Comparison of ENCODE assay signal across 33 cellular contexts in the genomic region with DNA sequence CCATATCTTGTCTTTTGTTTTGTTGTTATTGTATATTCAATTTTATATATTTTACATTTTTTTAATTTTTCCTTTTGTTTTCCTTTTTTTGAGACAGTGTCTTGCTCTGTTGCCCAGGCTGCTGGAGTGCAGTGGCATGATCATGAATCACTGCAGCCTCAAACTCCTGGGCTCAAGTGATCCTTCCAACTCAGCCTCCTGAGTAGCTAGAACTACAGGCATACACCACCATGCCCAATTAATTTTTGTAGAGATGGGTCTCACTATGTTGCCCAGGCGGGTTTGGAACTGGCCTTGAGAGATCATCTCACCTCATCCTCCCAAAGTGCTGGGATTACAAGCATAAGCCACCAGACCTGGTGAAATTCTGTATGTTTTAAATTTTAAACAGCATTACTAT. TPM values are rescaled to one million over a fixed set of nuclear protein-coding genes. Genes with fewer than 3 reads are reported as not detected.
DNase-seq lines count a peak whose midpoint lies in the region; ATAC-seq and TF ChIP-seq lines count a peak whose summit lies in the region.
"Had no signal": no experiment of that assay in that cellular context is flagged by ENCODE, and none has a peak within 500 bp of the region (broad histone marks: within the 10 kb centered on the region; RNA-seq: fewer than 3 reads in every experiment).

No MANE protein-coding gene starts in this region.

- H4K12ac ChIP-seq in trophoblast cell (ENCODE audit: low read depth, low read length): no peak overlapping the region

- H2BK12ac ChIP-seq in trophoblast cell (ENCODE audit: low read length): no peak overlapping the region

- no peaks in the 10 kb centered on the region for H3K27me3 ChIP-seq in trophoblast cell (ENCODE audit: insufficient read depth, low read length)
- H3K27me3 ChIP-seq: BE2C; BLaER1; BLaER1 treated with 17β-estradiol and CSF1 and Interleukin-3, amounts not matched to agents 10 nM and 100 nM had no signal

- no peak overlapping the region for H3K4me2 ChIP-seq in trophoblast cell (ENCODE audit: low read length)
- H3K4me2 ChIP-seq: A549; BLaER1; BLaER1 treated with 17β-estradiol and CSF1 and Interleukin-3, amounts not matched to agents 10 nM and 100 nM had no signal

- no peak overlapping the region for H3K14ac ChIP-seq in trophoblast cell (ENCODE audit: low read length)

- no CpG with 5 or more reads among the region's 1 CpG for WGBS in trophoblast cell (ENCODE audit: extremely low coverage, insufficient coverage, insufficient read length)

- H3K9me3 Mint-ChIP-seq in WTC11: peaks cover 7% of the 10 kb centered on the region
- H3K9me3 Mint-ChIP-seq: CD14-positive monocyte; CD4-positive, alpha-beta memory T cell; CD4-positive, alpha-beta T cell; CD8-positive, alpha-beta T cell had no signal

- H3K27ac ChIP-seq in HEK293 (ENCODE audit: extremely low read depth, low read depth, low read length) (no peak overlapping the region), trophoblast cell (ENCODE audit: low read depth, low read length) (no peak overlapping the region)
- H3K27ac ChIP-seq: 22Rv1; A549; BLaER1; BLaER1 treated with 17β-estradiol and CSF1 and Interleukin-3, amounts not matched to agents 10 nM and 100 nM; C4-2B had no signal

- H2BK120ac ChIP-seq in trophoblast cell (ENCODE audit: insufficient read depth, low read length, poor library complexity): no peak overlapping the region

- no peaks in the 10 kb centered on the region for H3K79me2 ChIP-seq in trophoblast cell (ENCODE audit: control insufficient read depth, insufficient read depth, low read length, poor library complexity)

- no peak overlapping the region for H2AK5ac ChIP-seq in trophoblast cell (ENCODE audit: low read length)

- H3K4me1 ChIP-seq in HEK293 (ENCODE audit: control insufficient read depth, insufficient read depth, low read length): no peaks in the 10 kb centered on the region
- peaks cover 0 to 3% of the 10 kb centered on the region in 2 experiments for H3K4me1 ChIP-seq in trophoblast cell (ENCODE audit: control insufficient read depth in 1 of 2, insufficient read depth in 2 of 2, low read length in 2 of 2)
- H3K4me1 ChIP-seq: A549; BE2C; BLaER1; BLaER1 treated with 17β-estradiol and CSF1 and Interleukin-3, amounts not matched to agents 10 nM and 100 nM; Caco-2 had no signal

- CTCF ChIA-PET in HEK293 (lab: Yijun Ruan, JAX): interaction anchor here (0.7 to 1.1 kb wide), 2 partner anchors 139 to 665 kb away, joined by 3 to 4 read pairs; no protein-coding TSS in a partner anchor
- CTCF ChIA-PET in WTC11 (lab: Charles Lee): no interaction called here

- no peak overlapping the region for H4K91ac ChIP-seq in trophoblast cell (ENCODE audit: low read depth, low read length)

- H3K4ac ChIP-seq in trophoblast cell (ENCODE audit: low read depth, low read length): no peak overlapping the region

- no peak overlapping the region for H2BK5ac ChIP-seq in trophoblast cell (ENCODE audit: low read depth, low read length, poor library complexity)

- POLR2A ChIA-PET in HEK293 (lab: Yijun Ruan, JAX) (no interaction called here), WTC11 (lab: Charles Lee) (no interaction called here)

- H3K4me1 Mint-ChIP-seq in WTC11: no peaks in the 10 kb centered on the region
- H3K4me1 Mint-ChIP-seq: B cell; CD14-positive monocyte; CD4-positive, alpha-beta memory T cell; CD4-positive, CD25-positive, alpha-beta regulatory T cell; CD8-positive, alpha-beta memory T cell had no signal

- no peak overlapping the region for H3K9ac ChIP-seq in trophoblast cell (ENCODE audit: low read length)
- H3K9ac ChIP-seq: BLaER1; BLaER1 treated with 17β-estradiol and CSF1 and Interleukin-3, amounts not matched to agents 10 nM and 100 nM had no signal

- no peak overlapping the region for H3K4me3 ChIP-seq in HEK293 (ENCODE audit: low read depth, low read length)
- no peak overlapping the region for H3K4me3 ChIP-seq in trophoblast cell (ENCODE audit: low read depth, low read length)
- H3K4me3 ChIP-seq: A549; BLaER1; BLaER1 treated with 17β-estradiol and CSF1 and Interleukin-3, amounts not matched to agents 10 nM and 100 nM had no signal

- no peak for TF ChIP-seq CTCF in HEK293 (tag by site-specific recombination; IDR thresholded peaks at IDR 0.05)
- TF ChIP-seq CTCF in WTC11 (IDR thresholded peaks at IDR 0.05): no peak

- no peak overlapping the region for H2AFZ ChIP-seq in trophoblast cell (ENCODE audit: insufficient read depth, low read length, poor library complexity)

- no peak overlapping the region for H3K27ac Mint-ChIP-seq in WTC11
- H3K27ac Mint-ChIP-seq: B cell; CD4-positive, alpha-beta memory T cell; CD4-positive, alpha-beta T cell; CD4-positive, CD25-positive, alpha-beta regulatory T cell; CD8-positive, alpha-beta T cell had no signal

- no peak overlapping the region for H3K18ac ChIP-seq in trophoblast cell (ENCODE audit: low read length)

- H3K27me3 Mint-ChIP-seq in WTC11 (ENCODE audit: low read depth): no peaks in the 10 kb centered on the region
- H3K27me3 Mint-ChIP-seq: B cell had no signal

- DNase-seq in WTC11 (ENCODE audit: low spot score) (no peak), trophoblast cell (peak; percentile 47 to 61), left lobe of liver (ENCODE audit: low spot score) (no peak)
- DNase-seq: 8988T; ACHN; AML-193; BE2C; C1 segment of cervical spinal cord; Caco-2; Calu3; CD4-positive, alpha-beta memory T cell; CD4-positive, alpha-beta T cell; CD4-positive, CD25-positive, alpha-beta regulatory T cell; CD8-positive, alpha-beta memory T cell; CD8-positive, alpha-beta T cell; COR-L47; DMS 273 treated with DMSO at 0.1 percent for 48 hours; DMS153; DMS53; DMS79; DMS79 treated with DMSO at 0.1 percent for 48 hours; DND-41; EL had no signal

- no peak overlapping the region for H4K8ac ChIP-seq in trophoblast cell (ENCODE audit: low read depth, low read length)

- H3K36me3 ChIP-seq in HEK293 (ENCODE audit: control insufficient read depth in 2 of 2, insufficient read depth in 1 of 2, low read length in 2 of 2) (no peaks in the 10 kb centered on the region), trophoblast cell (ENCODE audit: control insufficient read depth in 1 of 2, insufficient read depth in 2 of 2, low read length in 2 of 2) (no peaks in the 10 kb centered on the region)
- H3K36me3 ChIP-seq: BE2C; BLaER1; BLaER1 treated with 17β-estradiol and CSF1 and Interleukin-3, amounts not matched to agents 10 nM and 100 nM had no signal

- no peaks in the 10 kb centered on the region for H3K36me3 Mint-ChIP-seq in WTC11
- H3K36me3 Mint-ChIP-seq: CD14-positive monocyte; CD4-positive, alpha-beta memory T cell; CD4-positive, CD25-positive, alpha-beta regulatory T cell; CD8-positive, alpha-beta memory T cell; CD8-positive, alpha-beta T cell had no signal

- ATAC-seq in WTC11 (no peak), GM18502 (IDR thresholded peaks at IDR 0.05; ENCODE audit: poor library complexity, unreplicated experiment) (no peak), HG02884 (IDR thresholded peaks at IDR 0.05; ENCODE audit: unreplicated experiment) (no peak), left lobe of liver (no peak)
- ATAC-seq: A549; CD8-positive, alpha-beta T cell had no signal

- H3K9me3 ChIP-seq in HEK293 (ENCODE audit: control insufficient read depth, insufficient read depth, low read depth, low read length) (no peaks in the 10 kb centered on the region), trophoblast cell (ENCODE audit: insufficient read depth, low read depth, low read length) (no peaks in the 10 kb centered on the region)
- H3K9me3 ChIP-seq: A549; BE2C; BLaER1; BLaER1 treated with 17β-estradiol and CSF1 and Interleukin-3, amounts not matched to agents 10 nM and 100 nM had no signal

- no peak overlapping the region for H3K4me3 Mint-ChIP-seq in WTC11
- H3K4me3 Mint-ChIP-seq: B cell; CD14-positive monocyte; CD4-positive, alpha-beta memory T cell; CD4-positive, alpha-beta T cell; CD4-positive, CD25-positive, alpha-beta regulatory T cell; CD8-positive, alpha-beta memory T cell; CD8-positive, alpha-beta T cell had no signal

- H3K79me1 ChIP-seq in trophoblast cell (ENCODE audit: low read length): no peaks in the 10 kb centered on the region

- no peak overlapping the region for H3K23ac ChIP-seq in trophoblast cell (ENCODE audit: low read length)

TF ChIP-seq in HEK293, 187 proteins besides CTCF, POLR2A, EP300 and RAD21:
- TF ChIP-seq KLF10 (tag by site-specific recombination; IDR thresholded peaks at IDR 0.05) (no peak), ZNF169 (tag by site-specific recombination; IDR thresholded peaks at IDR 0.05) (no peak), ZNF121 (tag by site-specific recombination; IDR thresholded peaks at IDR 0.05) (peak; percentile 71)

TF ChIP-seq in WTC11, 78 proteins besides CTCF, POLR2A, EP300 and RAD21:
- TF ChIP-seq ZNF121 (CRISPR knock-in tag; IDR thresholded peaks at IDR 0.05) (peak; percentile 62; the same call in 1 of the 2 replicates), PRRX2 (CRISPR knock-in tag; IDR thresholded peaks at IDR 0.05) (no peak)

RNA-seq across cellular contexts. Expression of gene TNKS2, which starts 25.4 kb away (rescaled TPM):
- total RNA-seq in WTC11 (2021) (51.6 to 53.5 TPM (median 53.0 TPM) in 3 replicates), left lobe of liver (11.8 TPM)
- 28.1 and 29.3 TPM in 2 replicates for polyA plus RNA-seq in trophoblast cell (2013)

Comparison
In these comparisons a context has a peak if more than half of its experiments do, and no peak if none do; other contexts are left out.
1. DNase-seq: peak in trophoblast cell (2 of 2); none in WTC11 (single experiment) and left lobe of liver (single experiment).
2. Of the 8 proteins assayed by ChIP-seq in both HEK293 and WTC11: peak only in HEK293: none; only in WTC11: none; in both: ZNF121; in neither: 7.